25 cellular contexts compared by ENCODE assay signal in the genomic region with DNA sequence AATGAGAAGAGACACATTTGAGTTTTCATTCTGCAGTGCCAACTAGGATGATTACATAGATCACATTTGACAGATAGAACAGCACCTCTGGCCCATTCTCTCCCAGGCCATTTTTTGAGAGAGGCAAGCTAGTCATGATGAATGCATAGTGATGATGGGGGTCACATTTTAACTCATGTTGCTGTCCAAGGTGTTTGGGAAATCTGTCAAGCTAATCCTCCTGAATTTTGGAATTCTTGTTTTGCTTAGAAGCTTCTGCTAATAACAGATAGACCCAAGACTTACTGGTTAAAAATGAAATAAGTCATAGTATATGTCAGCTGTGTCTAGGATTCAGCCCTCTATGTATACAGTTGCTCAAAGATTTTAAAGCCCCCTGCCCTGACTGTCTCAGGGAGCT.
A peak's percentile ranks its signal among the peaks of the same experiment; 100 is the strongest.
DNase-seq lines count a peak whose midpoint lies in the region; ATAC-seq and TF ChIP-seq lines count a peak whose summit lies in the region.
"Had no signal": no experiment of that assay in that cellular context is flagged by ENCODE, and none has a peak within 500 bp of the region (broad histone marks: within the 10 kb centered on the region; RNA-seq: fewer than 3 reads in every experiment).

No MANE protein-coding gene starts in this region.

- H3K9me3 Mint-ChIP-seq in endodermal cell (no peaks in the 10 kb centered on the region), neural crest cell (peaks cover 3% of the 10 kb centered on the region)
- H3K9me3 Mint-ChIP-seq: CD14-positive monocyte had no signal

- peaks cover 5% of the 10 kb centered on the region for H3K27me3 ChIP-seq in endodermal cell (ENCODE audit: control insufficient read depth, insufficient read depth, low read length, poor library complexity, severe bottlenecking)
- H3K27me3 ChIP-seq: BE2C, BLaER1 had no signal

- POLR2A ChIA-PET in HEK293 (lab: Yijun Ruan, JAX) = interaction anchor here (1.1 kb wide), 1 partner anchor 341 kb away, joined by 4 read pairs; no protein-coding TSS in a partner anchor

- H3K9ac ChIP-seq in endodermal cell (ENCODE audit: extremely low read depth, low read length, poor library complexity, severe bottlenecking) = no peak overlapping the region
- H3K9ac ChIP-seq: BLaER1 had no signal

- peaks cover 1% of the 10 kb centered on the region for H3K4me1 Mint-ChIP-seq in endodermal cell
- peaks cover 10% of the 10 kb centered on the region for H3K4me1 Mint-ChIP-seq in neural crest cell
- H3K4me1 Mint-ChIP-seq: CD14-positive monocyte; CD4-positive, alpha-beta memory T cell; CD4-positive, CD25-positive, alpha-beta regulatory T cell; CD8-positive, alpha-beta memory T cell had no signal

- no peaks in the 10 kb centered on the region for H3K36me3 ChIP-seq in HEK293 (ENCODE audit: control insufficient read depth in 2 of 2, insufficient read depth in 1 of 2, low read length in 2 of 2)
- no peaks in the 10 kb centered on the region for H3K36me3 ChIP-seq in endodermal cell (ENCODE audit: control insufficient read depth, insufficient read depth, low read length)
- H3K36me3 ChIP-seq: BE2C, BLaER1 had no signal

- H3K4me3 ChIP-seq in HEK293 (ENCODE audit: low read depth, low read length) (no peak overlapping the region), endodermal cell (ENCODE audit: low read length) (no peak overlapping the region)
- H3K4me3 ChIP-seq: BLaER1, GM12878 had no signal

- H3K36me3 Mint-ChIP-seq in endodermal cell (ENCODE audit: low read depth) (no peaks in the 10 kb centered on the region), neural crest cell (ENCODE audit: low read depth) (no peaks in the 10 kb centered on the region)
- H3K36me3 Mint-ChIP-seq: CD14-positive monocyte; CD4-positive, alpha-beta memory T cell; CD4-positive, CD25-positive, alpha-beta regulatory T cell; CD8-positive, alpha-beta memory T cell had no signal

- H3K4me3 Mint-ChIP-seq in endodermal cell (no peak overlapping the region), neural crest cell (no peak overlapping the region)
- H3K4me3 Mint-ChIP-seq: CD14-positive monocyte; CD4-positive, alpha-beta memory T cell; CD4-positive, CD25-positive, alpha-beta regulatory T cell; CD8-positive, alpha-beta memory T cell had no signal

- no peak overlapping the region for H3K27ac Mint-ChIP-seq in endodermal cell
- H3K27ac Mint-ChIP-seq in neural crest cell (ENCODE audit: unreplicated experiment) = peak overlapping the region; percentile 94
- H3K27ac Mint-ChIP-seq: CD14-positive monocyte; CD4-positive, alpha-beta memory T cell; CD8-positive, alpha-beta memory T cell had no signal

- H3K27me3 Mint-ChIP-seq in endodermal cell (ENCODE audit: insufficient read depth) (peaks cover 9% of the 10 kb centered on the region), neural crest cell (ENCODE audit: low read depth) (peaks cover 4% of the 10 kb centered on the region)
- H3K27me3 Mint-ChIP-seq: CD4-positive, CD25-positive, alpha-beta regulatory T cell had no signal

- H3K27ac ChIP-seq in HEK293 (ENCODE audit: extremely low read depth, low read depth, low read length) (no peak overlapping the region), endodermal cell (ENCODE audit: low read depth, low read length) (no peak overlapping the region)
- H3K27ac ChIP-seq: BLaER1 had no signal

- no peak for TF ChIP-seq CTCF in HEK293 (tag by site-specific recombination; IDR thresholded peaks at IDR 0.05)
- TF ChIP-seq CTCF in endodermal cell (conservative IDR thresholded peaks at IDR 0.05) = peak; percentile 4
- TF ChIP-seq CTCF in neural crest cell (conservative IDR thresholded peaks at IDR 0.05) = no peak

- CTCF ChIA-PET in HEK293 (lab: Yijun Ruan, JAX) = interaction anchor here (0.9 to 3.5 kb wide), 3 partner anchors 13 to 36 kb away, joined by 3 to 26 read pairs (median 5); no protein-coding TSS in a partner anchor

- intact Hi-C loops in left cardiac atrium (cut with DNase I) = no loop called here

- no peak for ATAC-seq in left cardiac atrium
- ATAC-seq: GM12878 had no signal

- H3K9me3 ChIP-seq in HEK293 (ENCODE audit: control insufficient read depth, insufficient read depth, low read depth, low read length) (no peaks in the 10 kb centered on the region), endodermal cell (ENCODE audit: control insufficient read depth, low read length) (no peaks in the 10 kb centered on the region)
- H3K9me3 ChIP-seq: BE2C, BLaER1 had no signal

- DNase-seq in AG20443 (ENCODE audit: low spot score) (peak; percentile 4), endodermal cell (no peak), neural crest cell (ENCODE audit: low read depth, low spot score) (no peak), HCEC 1CT (no peak), left cardiac atrium (no peak), NOMO-1 treated with DMSO at 0.1 percent for 48 hours (lab: John Stamatoyannopoulos, UW; ENCODE audit: unreplicated experiment) (no peak)
- DNase-seq in effector CD8-positive, alpha-beta T cell (lab: John Stamatoyannopoulos, UW) = no peak
- DNase-seq: 8988T; BE2C; C1 segment of cervical spinal cord; CD4-positive, alpha-beta memory T cell; CD4-positive, CD25-positive, alpha-beta regulatory T cell; CD8-positive, alpha-beta memory T cell; COR-L47; DMS 273 treated with DMSO at 0.1 percent for 48 hours; DMS153; DMS53; DMS79; DND-41; EL; GDM1 had no signal

- H3K4me1 ChIP-seq in HEK293 (ENCODE audit: control insufficient read depth, insufficient read depth, low read length) (no peaks in the 10 kb centered on the region), endodermal cell (ENCODE audit: control insufficient read depth, insufficient read depth, low read length) (no peaks in the 10 kb centered on the region)
- H3K4me1 ChIP-seq: BE2C, BLaER1 had no signal

TF ChIP-seq in HEK293, 187 proteins besides CTCF, POLR2A, EP300 and RAD21:
- no peak for TF ChIP-seq ZNF423 (tag by site-specific recombination; IDR thresholded peaks at IDR 0.05)
- TF ChIP-seq, protein P1, sequence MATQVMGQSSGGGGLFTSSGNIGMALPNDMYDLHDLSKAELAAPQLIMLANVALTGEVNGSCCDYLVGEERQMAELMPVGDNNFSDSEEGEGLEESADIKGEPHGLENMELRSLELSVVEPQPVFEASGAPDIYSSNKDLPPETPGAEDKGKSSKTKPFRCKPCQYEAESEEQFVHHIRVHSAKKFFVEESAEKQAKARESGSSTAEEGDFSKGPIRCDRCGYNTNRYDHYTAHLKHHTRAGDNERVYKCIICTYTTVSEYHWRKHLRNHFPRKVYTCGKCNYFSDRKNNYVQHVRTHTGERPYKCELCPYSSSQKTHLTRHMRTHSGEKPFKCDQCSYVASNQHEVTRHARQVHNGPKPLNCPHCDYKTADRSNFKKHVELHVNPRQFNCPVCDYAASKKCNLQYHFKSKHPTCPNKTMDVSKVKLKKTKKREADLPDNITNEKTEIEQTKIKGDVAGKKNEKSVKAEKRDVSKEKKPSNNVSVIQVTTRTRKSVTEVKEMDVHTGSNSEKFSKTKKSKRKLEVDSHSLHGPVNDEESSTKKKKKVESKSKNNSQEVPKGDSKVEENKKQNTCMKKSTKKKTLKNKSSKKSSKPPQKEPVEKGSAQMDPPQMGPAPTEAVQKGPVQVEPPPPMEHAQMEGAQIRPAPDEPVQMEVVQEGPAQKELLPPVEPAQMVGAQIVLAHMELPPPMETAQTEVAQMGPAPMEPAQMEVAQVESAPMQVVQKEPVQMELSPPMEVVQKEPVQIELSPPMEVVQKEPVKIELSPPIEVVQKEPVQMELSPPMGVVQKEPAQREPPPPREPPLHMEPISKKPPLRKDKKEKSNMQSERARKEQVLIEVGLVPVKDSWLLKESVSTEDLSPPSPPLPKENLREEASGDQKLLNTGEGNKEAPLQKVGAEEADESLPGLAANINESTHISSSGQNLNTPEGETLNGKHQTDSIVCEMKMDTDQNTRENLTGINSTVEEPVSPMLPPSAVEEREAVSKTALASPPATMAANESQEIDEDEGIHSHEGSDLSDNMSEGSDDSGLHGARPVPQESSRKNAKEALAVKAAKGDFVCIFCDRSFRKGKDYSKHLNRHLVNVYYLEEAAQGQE (tag by site-specific recombination; IDR thresholded peaks at IDR 0.05) = peak; percentile 76
TF ChIP-seq in HEK293: peak in this region for 1.
